8 cellular contexts compared by ENCODE assay signal in genomic region chr13:45339867-45340266, GRCh38. TPM values are rescaled to one million over a fixed set of nuclear protein-coding genes. Genes with fewer than 3 reads are reported as not detected.
A peak's percentile ranks its signal among the peaks of the same experiment; 100 is the strongest.
DNase-seq lines count a peak whose midpoint lies in the region; ATAC-seq, FAIRE-seq and TF ChIP-seq lines count a peak whose summit lies in the region.

No MANE protein-coding gene starts in this region.

- H3K27ac ChIP-seq in GM12878 (ENCODE audit: control insufficient read depth, insufficient read depth), result peak overlapping the region; percentile 94
- H3K27ac ChIP-seq in mesodermal cell (ENCODE audit: low read depth, low read length, severe bottlenecking), result peak overlapping the region; percentile 99
- H3K27ac ChIP-seq in tibial nerve, result peak overlapping the region; percentile 100

- in situ Hi-C loops in GM12878 (cut with MboI), result no loop called here

- H3K27me3 ChIP-seq in GM12878 (replicated peaks in 1 of 2; ENCODE audit: control insufficient read depth in 2 of 2, insufficient read depth in 2 of 2, low read length in 1 of 2) (no peaks in the 10 kb centered on the region), tibial nerve (no peaks in the 10 kb centered on the region)

- peaks cover 64% of the 10 kb centered on the region for H3K79me2 ChIP-seq in GM12878 (ENCODE audit: control insufficient read depth, insufficient read depth, low read length)

- CTCF ChIA-PET in GM12878 (lab: Yijun Ruan, JAX), result interaction anchor here (0.7 to 2.9 kb wide), 5 partner anchors 14 to 31 kb away, joined by 3 to 11 read pairs (median 7); no protein-coding TSS in a partner anchor

- SMC1A ChIA-PET in GM12878 (lab: Charles Lee; ENCODE audit: uncharacterized antibody, unreplicated experiment), result interaction anchor here (0.7 to 1.7 kb wide), 5 partner anchors 10 to 292 kb away, joined by 3 to 5 read pairs (median 4); partner anchors contain the start of gene SLC25A30

- TF ChIP-seq RAD21 in GM12878 (IDR thresholded peaks at IDR 0.05; ENCODE audit: insufficient read depth, low read depth, low read length), result no peak

- no peak for TF ChIP-seq EP300 in GM12878 (IDR thresholded peaks at IDR 0.05; ENCODE audit: borderline replicate concordance in 1 of 2, control insufficient read depth in 1 of 2, low read depth in 2 of 2, low read length in 2 of 2)
- no peak for TF ChIP-seq EP300 in tibial nerve (IDR thresholded peaks at IDR 0.05)

- no peaks in the 10 kb centered on the region; the same call in 2 of the 3 replicates for H3K9me3 ChIP-seq in GM12878 (replicated peaks; ENCODE audit: control insufficient read depth, insufficient read depth, low read length)
- H3K9me3 ChIP-seq in mesodermal cell (ENCODE audit: control insufficient read depth, low read length), result no peaks in the 10 kb centered on the region
- no peaks in the 10 kb centered on the region for H3K9me3 ChIP-seq in tibial nerve

- 2% methylated on average over 11 of the region's 11 CpGs for WGBS in GM12878 (ENCODE audit: insufficient coverage, insufficient replicate concordance, low lambda C conversion rate, missing lambda C conversion rate)
- WGBS in mesodermal cell (ENCODE audit: insufficient coverage in 2 of 2), 2 experiments, result 16 to 17% methylated on average over 8 to 9 of the region's 11 CpGs
- 12 to 13% methylated on average over 11 of the region's 11 CpGs for WGBS in tibial nerve, 2 donors

- peak overlapping the region; percentile 94 for H3K9ac ChIP-seq in GM12878 (ENCODE audit: control insufficient read depth, insufficient read depth, low read length)

- no peak for TF ChIP-seq CTCF in GM12878 (IDR thresholded peaks at IDR 0.05 in 2 of 3, conservative IDR thresholded peaks at IDR 0.05 in 1 of 3; ENCODE audit: control insufficient read depth in 2 of 3, extremely low read depth in 1 of 3, insufficient read depth in 1 of 3, low read depth in 3 of 3, low read length in 3 of 3)
- no peak for TF ChIP-seq CTCF in tibial nerve (IDR thresholded peaks at IDR 0.05)

- no TSS peak for BruUV-seq in GM12878 (replicated peaks; lab: Mats Ljungman, UMichigan)

- intact Hi-C loops in GM12878 (cut with micrococcal nuclease; ENCODE audit: unreplicated experiment), result no loop called here

- no peak for ATAC-seq in GM12878
- ATAC-seq in GM21576 (IDR thresholded peaks at IDR 0.05; ENCODE audit: unreplicated experiment), result no peak

- H3K4me3 ChIP-seq in GM12878, result peak overlapping the region; percentile 81
- H3K4me3 ChIP-seq in mesodermal cell (ENCODE audit: extremely low read depth, insufficient read depth, low read length, poor library complexity, severe bottlenecking), result peak overlapping the region; percentile 99
- H3K4me3 ChIP-seq in tibial nerve, result peak overlapping the region; percentile 94 to 100 (median 100)

- DNase-seq in activated T-cell treated with anti-CD3 and anti-CD28 coated beads for 24 hours (ENCODE audit: low read depth) (peak; percentile 27), GM12878 (ENCODE audit: low read depth, low spot score) (no peak), tibial nerve (ENCODE audit: low spot score in 2 of 2) (no peak), NCI-H1417 treated with DMSO at 0.1 percent for 48 hours (lab: John Stamatoyannopoulos, UW) (no peak), NCI-H2196 treated with DMSO at 0.1 percent for 48 hours (lab: John Stamatoyannopoulos, UW; ENCODE audit: unreplicated experiment) (no peak)
- DNase-seq in activated T-cell treated with anti-CD3 and anti-CD28 coated beads, Interleukin-2, amount 50 U/mL, for 1 hour, result no peak

- no peak for FAIRE-seq in GM12878 (lab: Jason Lieb, UNC)

- peaks cover 15 to 26% of the 10 kb centered on the region in 2 experiments for H3K36me3 ChIP-seq in GM12878 (ENCODE audit: control insufficient read depth in 2 of 2, insufficient read depth in 2 of 2, low read length in 1 of 2)
- H3K36me3 ChIP-seq in mesodermal cell (ENCODE audit: control insufficient read depth, insufficient read depth, low read length), result peaks cover 65% of the 10 kb centered on the region
- H3K36me3 ChIP-seq in tibial nerve, result peaks cover 0 to 61% (median 19%) of the 10 kb centered on the region in 3 donors

- H2AFZ ChIP-seq in GM12878 (ENCODE audit: control insufficient read depth, low read depth, low read length), result no peak overlapping the region

- peaks cover 20% of the 10 kb centered on the region for H3K4me1 ChIP-seq in GM12878 (ENCODE audit: control insufficient read depth, insufficient read depth, low read length)
- H3K4me1 ChIP-seq in mesodermal cell (ENCODE audit: control insufficient read depth, insufficient read depth, low read length, poor library complexity, severe bottlenecking), result peaks cover 27% of the 10 kb centered on the region
- peaks cover 5 to 66% (median 41%) of the 10 kb centered on the region in 4 donors for H3K4me1 ChIP-seq in tibial nerve

- H3K4me2 ChIP-seq in GM12878 (ENCODE audit: control insufficient read depth, insufficient read depth), result peak overlapping the region; percentile 72

- RAD21 ChIA-PET in GM12878 (lab: Charles Lee; ENCODE audit: unreplicated experiment), result interaction anchor here (0.6 kb wide), 1 partner anchor 46 kb away, joined by 3 read pairs; no protein-coding TSS in a partner anchor

- TF ChIP-seq POLR2A in GM12878 (IDR thresholded peaks at IDR 0.05; ENCODE audit: low read depth, low read length) (no peak), tibial nerve (IDR thresholded peaks at IDR 0.05) (no peak)

- no peaks in the 10 kb centered on the region for H4K20me1 ChIP-seq in GM12878 (ENCODE audit: control insufficient read depth, insufficient read depth)

- POLR2A ChIA-PET in GM12878 (lab: Charles Lee), result interaction anchor here (1.2 to 2.0 kb wide), 2 partner anchors 15 to 28 kb away, joined by 3 to 5 read pairs; no protein-coding TSS in a partner anchor

TF ChIP-seq in GM12878, 131 proteins besides CTCF, POLR2A, EP300 and RAD21 (continues in another document):
- TF ChIP-seq TCF3 (IDR thresholded peaks at IDR 0.05; ENCODE audit: borderline replicate concordance, insufficient read depth, low read depth, low read length) (no peak), SIN3A (IDR thresholded peaks at IDR 0.05; ENCODE audit: low read depth, low read length) (0 out of 2 replicates have a peak, but pooled peaks have one; percentile 16), KLF5 (IDR thresholded peaks at IDR 0.05; ENCODE audit: partially characterized antibody) (no peak), ATF2 (IDR thresholded peaks at IDR 0.05; ENCODE audit: low read length) (no peak), NR2F1 (conservative IDR thresholded peaks at IDR 0.05) (no peak)

RNA-seq across cellular contexts. Expression of gene TPT1, which starts 1.1 kb away (rescaled TPM):
- 320 TPM in 2 replicates for total RNA-seq in GM12878 (2013; cell fraction: nucleolus; rRNA removed)
- 1,281 and 1,473 TPM in 2 replicates for total RNA-seq in GM12878 (2014; rRNA removed)
- total RNA-seq in GM12878 (2014; rRNA removed; fragmentation: Illumina TruSeq; extraction: Trizol), result 4,303 and 4,333 TPM in 2 replicates
- total RNA-seq in GM12878 (2021), result 2,627 and 2,734 TPM in 2 replicates
- 5,474 TPM for polyA plus RNA-seq in GM12878 (2011; ENCODE audit: low read depth)
- polyA plus RNA-seq in GM12878 (2011; rRNA removed), result 4,809 and 7,603 TPM in 2 replicates
- polyA plus RNA-seq in GM12878 (2011; cell fraction: cytosol; rRNA removed), result 1,726 and 1,821 TPM in 2 replicates
- 609 and 739 TPM in 2 replicates for polyA plus RNA-seq in GM12878 (2011; cell fraction: nucleus; rRNA removed)
- 5,531 and 6,124 TPM in 2 replicates for polyA plus RNA-seq in GM12878 (2012)
- 5,925 and 6,580 TPM in 2 replicates for polyA plus RNA-seq in GM12878 (2014; fragmentation: Illumina TruSeq; extraction: Trizol)
- polyA plus RNA-seq in GM12878 (2014; fragmentation: Nextera tagmentation; extraction: Ambion mirVana), result 1,000 to 10,000 TPM; 1,130 to 2,045 TPM
- polyA plus RNA-seq in GM12878 (2014; rRNA removed), result 3,217 and 4,056 TPM in 2 replicates
- 1,000 to 10,000 TPM; 1,038 to 1,104 TPM for polyA plus RNA-seq in GM12878 (2016; fragmentation: Nextera tagmentation; extraction: Ambion mirVana)
- polyA minus RNA-seq in GM12878 (2011; rRNA and poly(A)+ RNA removed), result 908 and 1,248 TPM in 2 replicates
- polyA minus RNA-seq in GM12878 (2011; cell fraction: cytosol; rRNA and poly(A)+ RNA removed), result 467 and 491 TPM in 2 replicates
- polyA minus RNA-seq in GM12878 (2011; cell fraction: nucleus; rRNA and poly(A)+ RNA removed), result 161 and 255 TPM in 2 replicates
- 2,622 TPM for polyA plus RNA-seq in mesodermal cell (2013, experiment 1 of 2)
- 2,948 TPM for polyA plus RNA-seq in mesodermal cell (2013, experiment 2 of 2)
- 1,000 to 10,000 TPM; 1,952 to 3,130 (median 2,235) TPM for total RNA-seq in tibial nerve
